10 cellular contexts compared by ENCODE assay signal in genomic region chr19:7159105-7159933, GRCh38.
DNase-seq lines count a peak whose midpoint lies in the region; ATAC-seq, FAIRE-seq and TF ChIP-seq lines count a peak whose summit lies in the region.
"Had no signal": no experiment of that assay in that cellular context is flagged by ENCODE, and none has a peak within 500 bp of the region (broad histone marks: within the 10 kb centered on the region; RNA-seq: fewer than 3 reads in every experiment).

No MANE protein-coding gene starts in this region.

- H3K18ac ChIP-seq in IMR-90 (ENCODE audit: low read depth, low read length): no peak overlapping the region

- no TSS peak for BruUV-seq in IMR-90 (replicated peaks; lab: Mats Ljungman, UMichigan)

- H3K9ac ChIP-seq in IMR-90 (ENCODE audit: low read depth, low read length): no peak overlapping the region
- H3K9ac ChIP-seq in astrocyte (ENCODE audit: low read length): no peak overlapping the region

- H3K27me3 ChIP-seq in IMR-90 (ENCODE audit: control insufficient read depth, insufficient read depth, low read length) (no peaks in the 10 kb centered on the region), astrocyte (ENCODE audit: insufficient read depth, low read length) (no peaks in the 10 kb centered on the region), right lobe of liver (no peaks in the 10 kb centered on the region), tibial artery (no peaks in the 10 kb centered on the region)

- ATAC-seq in IMR-90 (ENCODE audit: low read depth) (peak; percentile 98), right lobe of liver (peak; percentile 7 to 55 (median 33)), HG02884 (IDR thresholded peaks at IDR 0.05; ENCODE audit: unreplicated experiment) (no peak), GM18873 (IDR thresholded peaks at IDR 0.05; ENCODE audit: low FRiP score, unreplicated experiment) (no peak)

- 89% methylated on average over 3 of the region's 18 CpGs; no CpG with 5 or more reads in 1 of the 2 experiments for whole genome bisulfite sequencing in IMR-90 (ENCODE audit: extremely low coverage in 2 of 2, insufficient read length in 1 of 2), 2 experiments
- 76% methylated on average over 13 of the region's 18 CpGs for WGBS in right lobe of liver (ENCODE audit: insufficient coverage, low coverage, low lambda C conversion rate, missing lambda C conversion rate)

- no peaks in the 10 kb centered on the region for H4K20me1 ChIP-seq in IMR-90 (ENCODE audit: insufficient read depth, low read length)
- no peaks in the 10 kb centered on the region for H4K20me1 ChIP-seq in astrocyte (ENCODE audit: insufficient read depth, low read length)

- CTCF ChIA-PET in IMR-90 (lab: Yijun Ruan, JAX): interaction anchor here (2.1 kb wide), 1 partner anchor 11 kb away, joined by 6 read pairs; no protein-coding TSS in a partner anchor

- H2AFZ ChIP-seq in IMR-90 (replicated peaks; ENCODE audit: low read length, poor library complexity): peak overlapping the region; percentile 45
- H2AFZ ChIP-seq in astrocyte (ENCODE audit: low read depth, low read length): no peak overlapping the region

- H3K9me3 Mint-ChIP-seq in astrocyte (ENCODE audit: unreplicated experiment): no peaks in the 10 kb centered on the region

- in situ Hi-C loops in IMR-90 (cut with MboI; ENCODE audit: low sequenced_read_pairs): no loop called here

- H3K4me1 ChIP-seq in IMR-90 (ENCODE audit: control insufficient read depth, insufficient read depth, low read length) (peaks cover 2% of the 10 kb centered on the region; the same call in 1 of the 2 replicates), astrocyte (ENCODE audit: insufficient read depth, low read length) (no peaks in the 10 kb centered on the region), right lobe of liver (no peaks in the 10 kb centered on the region), tibial artery (peaks cover 0 to 33% (median 9%) of the 10 kb centered on the region in 4 donors)

- H2BK15ac ChIP-seq in IMR-90 (ENCODE audit: low read depth, low read length): no peak overlapping the region

- POLR2A ChIA-PET in IMR-90 (lab: Charles Lee; ENCODE audit: unreplicated experiment): no interaction called here

- dilution Hi-C loops in IMR-90 (cut with HindIII; ENCODE audit: low sequenced_read_pairs, unreplicated experiment): no loop called here

- H3K9me1 ChIP-seq in IMR-90 (ENCODE audit: insufficient read depth, low read length): no peaks in the 10 kb centered on the region

- no peaks in the 10 kb centered on the region for H3K27me3 Mint-ChIP-seq in astrocyte (ENCODE audit: low read depth, unreplicated experiment)
- H3K27me3 Mint-ChIP-seq: activated naive CD8-positive, alpha-beta T cell had no signal

- H3K79me2 ChIP-seq in astrocyte (ENCODE audit: insufficient read depth, low read length): no peaks in the 10 kb centered on the region

- no peak overlapping the region for H3K23ac ChIP-seq in IMR-90 (ENCODE audit: low read depth, low read length)

- no peak for TF ChIP-seq RAD21 in IMR-90 (IDR thresholded peaks at IDR 0.05; ENCODE audit: low read length)

- H3K4me3 ChIP-seq in IMR-90 (ENCODE audit: insufficient read depth, low read depth, low read length) (no peak overlapping the region), astrocyte (ENCODE audit: insufficient read depth, low read depth, low read length) (no peak overlapping the region), right lobe of liver (no peak overlapping the region), tibial artery (peak overlapping the region; percentile 9 to 25)

- no peak overlapping the region for H2AK5ac ChIP-seq in IMR-90 (ENCODE audit: low read depth, low read length)

- H2BK5ac ChIP-seq in IMR-90 (ENCODE audit: low read depth, low read length, poor library complexity, severe bottlenecking): no peak overlapping the region

- no peak overlapping the region for H4K91ac ChIP-seq in IMR-90 (ENCODE audit: insufficient read depth, low read depth, low read length)

- H3K36me3 ChIP-seq in IMR-90 (ENCODE audit: control insufficient read depth, insufficient read depth, low read length): peaks cover 9% of the 10 kb centered on the region
- H3K36me3 ChIP-seq in astrocyte (ENCODE audit: insufficient read depth, low read length): no peaks in the 10 kb centered on the region
- H3K36me3 ChIP-seq in right lobe of liver: peaks cover 9 to 66% (median 33%) of the 10 kb centered on the region in 4 donors
- peaks cover 23 to 71% (median 32%) of the 10 kb centered on the region in 3 donors for H3K36me3 ChIP-seq in tibial artery

- DNase-seq in IMR-90 (peak; percentile 95), astrocyte (ENCODE audit: low read depth) (peak; percentile 64), right lobe of liver (peak in 1 of 3 donors; percentile 26), tibial artery (peak; percentile 81 to 94), HUDEP-2 (lab: John Stamatoyannopoulos, UW; ENCODE audit: unreplicated experiment in 76 of 76) (no peak)
- DNase-seq in activated CD4-positive, CD25-positive, alpha-beta regulatory T cell treated with anti-CD3 and anti-CD28 coated beads, Interleukin-2, amount 50 U/mL, for 72 hours: no peak
- DNase-seq: SW 1271 had no signal

- H2BK120ac ChIP-seq in IMR-90 (ENCODE audit: low read depth, low read length): no peak overlapping the region

- peaks cover 4% of the 10 kb centered on the region for H3K36me3 Mint-ChIP-seq in astrocyte (ENCODE audit: low read depth, unreplicated experiment)
- H3K36me3 Mint-ChIP-seq: activated naive CD8-positive, alpha-beta T cell had no signal

- intact Hi-C loops in IMR-90 (cut with micrococcal nuclease) (no loop called here), right lobe of liver (cut with DNase I) (no loop called here), tibial artery (cut with DNase I; ENCODE audit: low total_unique reads) (loop anchor here (5.0 kb wide), 2 partner anchors 38 to 133 kb away; partner anchors contain the start of gene INSR)

- H3K4me2 ChIP-seq in IMR-90 (ENCODE audit: low read depth, low read length): no peak overlapping the region; the same call in 1 of the 2 replicates
- H3K4me2 ChIP-seq in astrocyte (ENCODE audit: low read length): no peak overlapping the region

- no peak overlapping the region for H3K4me3 Mint-ChIP-seq in astrocyte (ENCODE audit: unreplicated experiment)
- H3K4me3 Mint-ChIP-seq: activated naive CD8-positive, alpha-beta T cell had no signal

- no peak overlapping the region for H4K8ac ChIP-seq in IMR-90 (ENCODE audit: low read depth in 2 of 2, low read length in 2 of 2)

- no peaks in the 10 kb centered on the region for H3K79me1 ChIP-seq in IMR-90 (ENCODE audit: low read depth in 1 of 2, low read length in 2 of 2)

- no peak for TF ChIP-seq CTCF in IMR-90 (conservative IDR thresholded peaks at IDR 0.05; ENCODE audit: low read depth, low read length)
- TF ChIP-seq CTCF in astrocyte (IDR thresholded peaks at IDR 0.05; ENCODE audit: insufficient read depth, low read depth, low read length): no peak
- no peak for TF ChIP-seq CTCF in right lobe of liver (IDR thresholded peaks at IDR 0.05)
- TF ChIP-seq CTCF in tibial artery (IDR thresholded peaks at IDR 0.05): no peak

- no peak for FAIRE-seq in astrocyte (lab: Jason Lieb, UNC)

- no peaks in the 10 kb centered on the region for H3K4me1 Mint-ChIP-seq in astrocyte (ENCODE audit: low read depth, unreplicated experiment)

- TF ChIP-seq POLR2A in IMR-90 (IDR thresholded peaks at IDR 0.05; ENCODE audit: low read depth, low read length): no peak
- TF ChIP-seq POLR2A in right lobe of liver (IDR thresholded peaks at IDR 0.05): no peak

- no peak overlapping the region for H3K14ac ChIP-seq in IMR-90 (replicated peaks; ENCODE audit: low read depth, low read length)

- no peak overlapping the region for H3K4ac ChIP-seq in IMR-90 (ENCODE audit: low read depth, low read length)

- H4K5ac ChIP-seq in IMR-90 (ENCODE audit: low read depth, low read length): no peak overlapping the region

- H2AK9ac ChIP-seq in IMR-90 (replicated peaks; ENCODE audit: low read depth, low read length, poor library complexity): no peak overlapping the region

- no peak overlapping the region for H2BK20ac ChIP-seq in IMR-90 (ENCODE audit: low read depth, low read length)

- no peak overlapping the region for H3K56ac ChIP-seq in IMR-90 (ENCODE audit: extremely low read depth, insufficient read depth, low read length)

- no peak overlapping the region for H3K27ac Mint-ChIP-seq in astrocyte (ENCODE audit: unreplicated experiment)
- H3K27ac Mint-ChIP-seq: activated naive CD8-positive, alpha-beta T cell had no signal

- H3K9me3 ChIP-seq in IMR-90 (ENCODE audit: control insufficient read depth, insufficient read depth, low read length): no peaks in the 10 kb centered on the region
- H3K9me3 ChIP-seq in astrocyte (ENCODE audit: insufficient read depth, low read depth, low read length): no peaks in the 10 kb centered on the region
- H3K9me3 ChIP-seq in right lobe of liver: no peaks in the 10 kb centered on the region
- no peaks in the 10 kb centered on the region for H3K9me3 ChIP-seq in tibial artery

- no peak overlapping the region; the same call in 1 of the 2 replicates for H3K27ac ChIP-seq in IMR-90 (ENCODE audit: insufficient read depth, low read length)
- H3K27ac ChIP-seq in astrocyte (ENCODE audit: low read depth, low read length): no peak overlapping the region
- H3K27ac ChIP-seq in right lobe of liver: no peak overlapping the region
- peak overlapping the region; percentile 82 to 84 for H3K27ac ChIP-seq in tibial artery

TF ChIP-seq in IMR-90, 13 proteins besides CTCF, POLR2A, EP300 and RAD21:
- TF ChIP-seq RCOR1 (IDR thresholded peaks at IDR 0.05; ENCODE audit: insufficient replicate concordance, low read length): no peak
- 0 out of 2 replicates have a peak, but pooled peaks have one; percentile 23 for TF ChIP-seq RFX5 (IDR thresholded peaks at IDR 0.05; ENCODE audit: low read depth, low read length)
- TF ChIP-seq MAFK (IDR thresholded peaks at IDR 0.05; ENCODE audit: low read depth, low read length): no peak
- TF ChIP-seq BHLHE40 (IDR thresholded peaks at IDR 0.05; ENCODE audit: low read depth, low read length): peak; percentile 82; the same call in 1 of the 2 replicates
- peak; percentile 88 for TF ChIP-seq CEBPB (IDR thresholded peaks at IDR 0.05; ENCODE audit: low read depth, low read length)
- TF ChIP-seq USF2 (IDR thresholded peaks at IDR 0.05; ENCODE audit: low read depth, low read length): no peak

Comparison
In these comparisons a context has a peak if more than half of its experiments do, and no peak if none do; other contexts are left out.
1. ATAC-seq: peak in IMR-90 (single experiment) and right lobe of liver (4 of 4); none in HG02884 (single experiment) and GM18873 (single experiment).
2. DNase-seq: peak in IMR-90 (single experiment), astrocyte (single experiment) and tibial artery (2 of 2); none in HUDEP-2 (0 of 76) and activated CD4-positive, CD25-positive, alpha-beta regulatory T cell treated with anti-CD3 and anti-CD28 coated beads, Interleukin-2, amount 50 U/mL, for 72 hours (single experiment).
3. H3K27ac ChIP-seq: peak in tibial artery (2 of 2); none in IMR-90 (single experiment), astrocyte (single experiment) and right lobe of liver (0 of 3).
4. H3K4me3 ChIP-seq: peak in tibial artery (2 of 2); none in IMR-90 (single experiment), astrocyte (single experiment) and right lobe of liver (0 of 3).